1 cellular context compared by ENCODE assay signal in genomic region chr12:51247523-51248206, GRCh38.
TF ChIP-seq lines count a peak whose summit lies in the region.

No MANE protein-coding gene starts in this region.

TF ChIP-seq in A549, 52 proteins besides CTCF, POLR2A, EP300 and RAD21:
- TF ChIP-seq EHMT2 (IDR thresholded peaks at IDR 0.05; ENCODE audit: low read depth), result no peak
- TF ChIP-seq RNF2 (IDR thresholded peaks at IDR 0.05; ENCODE audit: borderline replicate concordance, low read depth), result no peak
- no peak for TF ChIP-seq JUNB (IDR thresholded peaks at IDR 0.05)
- no peak for TF ChIP-seq CHD4 (IDR thresholded peaks at IDR 0.05; ENCODE audit: borderline replicate concordance)
- TF ChIP-seq KDM5A (IDR thresholded peaks at IDR 0.05), result no peak
- TF ChIP-seq KDM1A (IDR thresholded peaks at IDR 0.05; ENCODE audit: low read depth), result no peak
- TF ChIP-seq TP53 (CRISPR knock-in tag; IDR thresholded peaks at IDR 0.05), result no peak
- TF ChIP-seq HES2 (IDR thresholded peaks at IDR 0.05), result no peak
- no peak for TF ChIP-seq NFE2L2 (conservative IDR thresholded peaks at IDR 0.05; ENCODE audit: low read length)
- TF ChIP-seq FOXS1 (CRISPR knock-in tag; IDR thresholded peaks at IDR 0.05), result no peak
- no peak for TF ChIP-seq MAZ (IDR thresholded peaks at IDR 0.05; ENCODE audit: borderline replicate concordance, low read depth, low read length)
- TF ChIP-seq FOSB (CRISPR knock-in tag; IDR thresholded peaks at IDR 0.05), result no peak
- no peak for TF ChIP-seq POLR2AphosphoS2 (conservative IDR thresholded peaks at IDR 0.05; ENCODE audit: low read length)
- no peak for TF ChIP-seq NPAS2 (CRISPR knock-in tag; IDR thresholded peaks at IDR 0.05; ENCODE audit: borderline replicate concordance)
- TF ChIP-seq MYC (IDR thresholded peaks at IDR 0.05; ENCODE audit: borderline replicate concordance, low read length), result no peak
- TF ChIP-seq ZC3H11A (IDR thresholded peaks at IDR 0.05), result no peak
